Comparison of ENCODE assay signal across 1 cellular context in the genomic region with DNA sequence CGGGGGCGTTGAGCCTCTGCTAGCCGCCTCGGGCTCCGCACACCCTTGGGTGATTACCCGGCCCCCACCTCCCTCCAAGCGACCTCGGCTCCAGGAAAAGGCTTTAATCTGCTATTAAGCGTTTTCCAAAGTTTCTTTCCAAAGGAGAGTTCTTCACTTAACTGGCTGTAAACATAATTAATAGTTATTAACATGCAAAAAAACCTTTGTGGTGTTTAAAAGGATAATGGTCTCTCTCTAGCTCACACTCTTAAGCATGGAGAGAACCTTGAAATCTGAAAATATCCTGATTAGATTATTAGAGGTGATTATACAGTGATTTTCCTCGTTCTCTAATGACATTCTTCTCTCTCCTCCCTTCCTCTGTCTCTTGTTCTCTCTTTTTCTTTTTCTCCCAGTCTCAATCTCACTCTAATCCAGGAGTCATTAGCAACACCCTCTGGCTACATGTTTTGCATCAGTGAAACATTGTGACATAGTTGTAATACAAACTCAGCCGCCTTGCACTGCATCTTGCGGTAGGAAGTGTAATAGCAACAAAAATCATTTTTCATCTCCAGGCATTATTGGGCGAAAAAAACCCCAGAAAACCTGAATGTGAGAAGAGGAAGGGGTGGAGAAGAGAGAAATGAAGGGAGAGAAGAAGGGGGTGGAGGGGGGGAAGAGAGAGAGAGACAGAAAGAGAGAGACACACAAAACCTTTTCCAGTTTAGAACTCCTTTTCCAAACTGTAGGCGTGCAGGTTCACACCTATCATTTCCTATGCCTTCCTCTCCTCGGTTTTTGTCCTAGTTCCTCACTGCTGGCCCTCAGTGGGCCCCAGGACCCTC.
A peak's percentile ranks its signal among the peaks of the same experiment; 100 is the strongest.
TF ChIP-seq lines count a peak whose summit lies in the region.

No MANE protein-coding gene starts in this region.

TF ChIP-seq in GM12878, 131 proteins besides CTCF, POLR2A, EP300 and RAD21 (continued from another document):
- no peak for TF ChIP-seq NR2F1 (conservative IDR thresholded peaks at IDR 0.05)
- no peak for TF ChIP-seq RAD51 (IDR thresholded peaks at IDR 0.05)
- TF ChIP-seq JUND (IDR thresholded peaks at IDR 0.05; ENCODE audit: low read depth, low read length): no peak
- TF ChIP-seq, protein P1, sequence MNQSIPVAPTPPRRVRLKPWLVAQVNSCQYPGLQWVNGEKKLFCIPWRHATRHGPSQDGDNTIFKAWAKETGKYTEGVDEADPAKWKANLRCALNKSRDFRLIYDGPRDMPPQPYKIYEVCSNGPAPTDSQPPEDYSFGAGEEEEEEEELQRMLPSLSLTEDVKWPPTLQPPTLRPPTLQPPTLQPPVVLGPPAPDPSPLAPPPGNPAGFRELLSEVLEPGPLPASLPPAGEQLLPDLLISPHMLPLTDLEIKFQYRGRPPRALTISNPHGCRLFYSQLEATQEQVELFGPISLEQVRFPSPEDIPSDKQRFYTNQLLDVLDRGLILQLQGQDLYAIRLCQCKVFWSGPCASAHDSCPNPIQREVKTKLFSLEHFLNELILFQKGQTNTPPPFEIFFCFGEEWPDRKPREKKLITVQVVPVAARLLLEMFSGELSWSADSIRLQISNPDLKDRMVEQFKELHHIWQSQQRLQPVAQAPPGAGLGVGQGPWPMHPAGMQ (IDR thresholded peaks at IDR 0.05; ENCODE audit: borderline replicate concordance): no peak
- TF ChIP-seq YBX1 (IDR thresholded peaks at IDR 0.05): no peak
- peak; percentile 10; the same call in 1 of the 2 replicates for TF ChIP-seq IKZF1 (conservative IDR thresholded peaks at IDR 0.05)
- no peak for TF ChIP-seq NRF1 (conservative IDR thresholded peaks at IDR 0.05; ENCODE audit: low read depth, low read length)
- no peak for TF ChIP-seq ZBTB40 (IDR thresholded peaks at IDR 0.05; ENCODE audit: borderline replicate concordance)
- no peak for TF ChIP-seq NFIC (IDR thresholded peaks at IDR 0.05; ENCODE audit: low read depth, low read length)
- no peak for TF ChIP-seq MEF2A (IDR thresholded peaks at IDR 0.05; ENCODE audit: insufficient read depth, low read depth, low read length)
- no peak for TF ChIP-seq TCF12 (IDR thresholded peaks at IDR 0.05; ENCODE audit: low read depth, low read length)
- TF ChIP-seq E4F1 (IDR thresholded peaks at IDR 0.05; ENCODE audit: borderline replicate concordance, partially characterized antibody): no peak
- no peak for TF ChIP-seq PBX3 (IDR thresholded peaks at IDR 0.05; ENCODE audit: insufficient replicate concordance, low read depth, low read length)
- no peak for TF ChIP-seq SIX5 (IDR thresholded peaks at IDR 0.05; ENCODE audit: low read depth, low read length, severe bottlenecking)
- no peak for TF ChIP-seq WRNIP1 (IDR thresholded peaks at IDR 0.05; ENCODE audit: borderline replicate concordance, low read depth, low read length)
- no peak for TF ChIP-seq FOS (IDR thresholded peaks at IDR 0.05; ENCODE audit: borderline replicate concordance, extremely low read depth, insufficient read length)
- no peak for TF ChIP-seq HDAC2 (IDR thresholded peaks at IDR 0.05)
- no peak for TF ChIP-seq HDGF (IDR thresholded peaks at IDR 0.05)
- TF ChIP-seq, protein P2, sequence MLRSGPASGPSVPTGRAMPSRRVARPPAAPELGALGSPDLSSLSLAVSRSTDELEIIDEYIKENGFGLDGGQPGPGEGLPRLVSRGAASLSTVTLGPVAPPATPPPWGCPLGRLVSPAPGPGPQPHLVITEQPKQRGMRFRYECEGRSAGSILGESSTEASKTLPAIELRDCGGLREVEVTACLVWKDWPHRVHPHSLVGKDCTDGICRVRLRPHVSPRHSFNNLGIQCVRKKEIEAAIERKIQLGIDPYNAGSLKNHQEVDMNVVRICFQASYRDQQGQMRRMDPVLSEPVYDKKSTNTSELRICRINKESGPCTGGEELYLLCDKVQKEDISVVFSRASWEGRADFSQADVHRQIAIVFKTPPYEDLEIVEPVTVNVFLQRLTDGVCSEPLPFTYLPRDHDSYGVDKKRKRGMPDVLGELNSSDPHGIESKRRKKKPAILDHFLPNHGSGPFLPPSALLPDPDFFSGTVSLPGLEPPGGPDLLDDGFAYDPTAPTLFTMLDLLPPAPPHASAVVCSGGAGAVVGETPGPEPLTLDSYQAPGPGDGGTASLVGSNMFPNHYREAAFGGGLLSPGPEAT (IDR thresholded peaks at IDR 0.05; ENCODE audit: low read depth): peak; percentile 44; the same call in 1 of the 2 replicates
- no peak for TF ChIP-seq BACH1 (IDR thresholded peaks at IDR 0.05; ENCODE audit: borderline replicate concordance)
- TF ChIP-seq IRF4 (IDR thresholded peaks at IDR 0.05; ENCODE audit: low read depth, low read length): no peak
- TF ChIP-seq ZBTB11 (CRISPR knock-in tag; IDR thresholded peaks at IDR 0.05): no peak
- TF ChIP-seq TCF3 (IDR thresholded peaks at IDR 0.05; ENCODE audit: borderline replicate concordance, insufficient read depth, low read depth, low read length): no peak
- 0 out of 2 replicates have a peak, but pooled peaks have one; percentile 17 for TF ChIP-seq BMI1 (IDR thresholded peaks at IDR 0.05; ENCODE audit: borderline replicate concordance)
- TF ChIP-seq SREBF1 (IDR thresholded peaks at IDR 0.05; ENCODE audit: low read length): no peak
- TF ChIP-seq YY1 (IDR thresholded peaks at IDR 0.05; ENCODE audit: low read depth, low read length): no peak
- 0 out of 2 replicates have a peak, but pooled peaks have one; percentile 29 for TF ChIP-seq ESRRA (IDR thresholded peaks at IDR 0.05; ENCODE audit: low read length)
- TF ChIP-seq STAT1 (conservative IDR thresholded peaks at IDR 0.05): no peak
